ENCODE assay signal across 15 cellular contexts in the genomic region with DNA sequence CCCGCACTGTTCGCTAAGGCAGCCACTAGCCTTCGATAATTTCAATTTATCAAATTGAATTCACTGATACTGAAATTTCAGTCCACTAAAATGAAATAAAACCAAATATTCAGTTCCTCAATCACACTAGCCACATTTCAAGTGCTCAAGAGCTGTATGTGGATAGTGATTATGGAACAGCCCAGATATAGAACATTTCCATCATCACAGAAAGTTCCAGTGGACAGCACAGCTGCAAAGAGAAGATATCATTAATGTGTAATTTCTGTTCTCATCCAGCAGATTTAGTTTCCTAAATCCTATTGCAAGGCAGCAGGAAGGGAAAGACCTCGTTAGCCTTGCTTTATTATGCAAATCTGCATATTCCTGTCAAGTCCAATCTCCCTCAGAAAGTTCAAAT. TPM values are rescaled to one million over a fixed set of nuclear protein-coding genes. Genes with fewer than 3 reads are reported as not detected.
DNase-seq lines count a peak whose midpoint lies in the region; ATAC-seq and TF ChIP-seq lines count a peak whose summit lies in the region.
"Had no signal": no experiment of that assay in that cellular context is flagged by ENCODE, and none has a peak within 500 bp of the region (broad histone marks: within the 10 kb centered on the region; RNA-seq: fewer than 3 reads in every experiment).

No MANE protein-coding gene starts in this region.

- H3K9me3 ChIP-seq in lower lobe of right lung = no peaks in the 10 kb centered on the region
- H3K9me3 ChIP-seq: gastrocnemius medialis had no signal

- H3K27ac ChIP-seq in lower lobe of right lung = peak overlapping the region; percentile 10
- H3K27ac ChIP-seq: C4-2B, gastrocnemius medialis had no signal

- peaks cover 96% of the 10 kb centered on the region for H3K4me1 Mint-ChIP-seq in stimulated activated naive CD8-positive, alpha-beta T cell treated with anti-CD3 and anti-CD28 coated beads, Interleukin-15, Interleukin-2, amounts not matched to agents 100 ng/mL and 50 ng/mL, for 24 hours (ENCODE audit: low read depth)
- peaks cover 81% of the 10 kb centered on the region for H3K4me1 Mint-ChIP-seq in activated T-helper 1 cell treated with anti-CD3 and anti-CD28 coated beads, Interleukin-12 subunit alpha, Interleukin-12 subunit beta, Interleukin-2, Interleukin-4 antibody, amounts not matched to agents 30 ng/mL and 10 ng/mL and 1 ng/mL, durations not matched to agents 14 hours and 24 hours and 36 hours (ENCODE audit: low read depth)

- intact Hi-C loops in activated T-helper 1 cell treated with anti-CD3 and anti-CD28 coated beads, Interleukin-12 subunit alpha, Interleukin-12 subunit beta, Interleukin-2, Interleukin-4 antibody, amounts not matched to agents 30 ng/mL and 10 ng/mL and 1 ng/mL, durations not matched to agents 14 hours and 24 hours and 36 hours (cut with micrococcal nuclease) = loop anchor here (1.0 kb wide), 1 partner anchor 15 kb away; no protein-coding TSS in a partner anchor
- intact Hi-C loops in lower lobe of right lung (cut with DNase I) (no loop called here), posterior vena cava (cut with DNase I) (no loop called here)

- peaks cover 83% of the 10 kb centered on the region for H3K4me1 ChIP-seq in lower lobe of right lung

- no peak for ATAC-seq in stimulated activated naive CD8-positive, alpha-beta T cell treated with anti-CD3 and anti-CD28 coated beads, Interleukin-15, Interleukin-2, amounts not matched to agents 100 U/mL and 50 U/mL, for 24 hours
- no peak for ATAC-seq in lower lobe of right lung
- ATAC-seq: gastrocnemius medialis had no signal

- H3K27me3 Mint-ChIP-seq in stimulated activated naive CD8-positive, alpha-beta T cell treated with anti-CD3 and anti-CD28 coated beads, Interleukin-15, Interleukin-2, amounts not matched to agents 100 ng/mL and 50 ng/mL, for 24 hours = no peaks in the 10 kb centered on the region
- H3K27me3 Mint-ChIP-seq in activated T-helper 1 cell treated with anti-CD3 and anti-CD28 coated beads, Interleukin-12 subunit alpha, Interleukin-12 subunit beta, Interleukin-2, Interleukin-4 antibody, amounts not matched to agents 30 ng/mL and 10 ng/mL and 1 ng/mL, durations not matched to agents 14 hours and 24 hours and 36 hours (ENCODE audit: insufficient read depth) = no peaks in the 10 kb centered on the region

- no peaks in the 10 kb centered on the region for H3K9me3 Mint-ChIP-seq in stimulated activated naive CD8-positive, alpha-beta T cell treated with anti-CD3 and anti-CD28 coated beads, Interleukin-15, Interleukin-2, amounts not matched to agents 100 ng/mL and 50 ng/mL, for 24 hours
- H3K9me3 Mint-ChIP-seq in activated T-helper 1 cell treated with anti-CD3 and anti-CD28 coated beads, Interleukin-12 subunit alpha, Interleukin-12 subunit beta, Interleukin-2, Interleukin-4 antibody, amounts not matched to agents 30 ng/mL and 10 ng/mL and 1 ng/mL, durations not matched to agents 14 hours and 24 hours and 36 hours = no peaks in the 10 kb centered on the region

- no peaks in the 10 kb centered on the region for H3K27me3 ChIP-seq in lower lobe of right lung (ENCODE audit: low read depth)
- H3K27me3 ChIP-seq: dorsolateral prefrontal cortex, gastrocnemius medialis had no signal

- TF ChIP-seq CTCF in lower lobe of right lung (IDR thresholded peaks at IDR 0.05) = no peak

- H3K4me3 Mint-ChIP-seq in stimulated activated naive CD8-positive, alpha-beta T cell treated with anti-CD3 and anti-CD28 coated beads, Interleukin-15, Interleukin-2, amounts not matched to agents 100 ng/mL and 50 ng/mL, for 24 hours = peak overlapping the region; percentile 70
- peak overlapping the region; percentile 79 for H3K4me3 Mint-ChIP-seq in activated T-helper 1 cell treated with anti-CD3 and anti-CD28 coated beads, Interleukin-12 subunit alpha, Interleukin-12 subunit beta, Interleukin-2, Interleukin-4 antibody, amounts not matched to agents 30 ng/mL and 10 ng/mL and 1 ng/mL, durations not matched to agents 14 hours and 24 hours and 36 hours

- H3K27ac Mint-ChIP-seq in stimulated activated naive CD8-positive, alpha-beta T cell treated with anti-CD3 and anti-CD28 coated beads, Interleukin-15, Interleukin-2, amounts not matched to agents 100 ng/mL and 50 ng/mL, for 24 hours = peak overlapping the region; percentile 75
- H3K27ac Mint-ChIP-seq in activated T-helper 1 cell treated with anti-CD3 and anti-CD28 coated beads, Interleukin-12 subunit alpha, Interleukin-12 subunit beta, Interleukin-2, Interleukin-4 antibody, amounts not matched to agents 30 ng/mL and 10 ng/mL and 1 ng/mL, durations not matched to agents 14 hours and 24 hours and 36 hours = peak overlapping the region; percentile 85

- DNase-seq in stimulated activated naive CD8-positive, alpha-beta T cell treated with anti-CD3 and anti-CD28 coated beads, Interleukin-15, Interleukin-2, amounts not matched to agents 100 U/mL and 50 U/mL, for 24 hours = no peak
- no peak for DNase-seq in activated T-helper 1 cell treated with anti-CD3 and anti-CD28 coated beads, Interleukin-12 subunit alpha, Interleukin-12 subunit beta, Interleukin-2, Interleukin-4 antibody, amounts not matched to agents 30 ng/mL and 10 ng/mL and 1 ng/mL, durations not matched to agents 14 hours and 24 hours and 36 hours (ENCODE audit: low spot score)
- DNase-seq in lower lobe of right lung (no peak), GM03348 (ENCODE audit: low spot score) (no peak), T-helper 9 cell (no peak), posterior vena cava (ENCODE audit: low spot score) (no peak)
- DNase-seq in stimulated activated CD4-positive, alpha-beta T cell treated with anti-CD3 and anti-CD28 coated beads, Interleukin-2, amount 100 ng/mL, for 24 hours = no peak
- DNase-seq: dorsolateral prefrontal cortex; gastrocnemius medialis; GDM1; left cardiac atrium; NCI-H226; stimulated activated CD4-positive, alpha-beta T cell treated with anti-CD3 and anti-CD28 coated beads, Interleukin-12 subunit alpha, Interleukin-12 subunit beta, amount 100 ng/mL, for 4 hours had no signal

- H3K36me3 ChIP-seq in lower lobe of right lung = peaks cover 4% of the 10 kb centered on the region
- H3K36me3 ChIP-seq: gastrocnemius medialis had no signal

- H3K4me3 ChIP-seq in lower lobe of right lung = no peak overlapping the region
- H3K4me3 ChIP-seq: dorsolateral prefrontal cortex, gastrocnemius medialis had no signal

- H3K36me3 Mint-ChIP-seq in stimulated activated naive CD8-positive, alpha-beta T cell treated with anti-CD3 and anti-CD28 coated beads, Interleukin-15, Interleukin-2, amounts not matched to agents 100 ng/mL and 50 ng/mL, for 24 hours (ENCODE audit: low read depth) = peaks cover 45% of the 10 kb centered on the region
- peaks cover 30% of the 10 kb centered on the region for H3K36me3 Mint-ChIP-seq in activated T-helper 1 cell treated with anti-CD3 and anti-CD28 coated beads, Interleukin-12 subunit alpha, Interleukin-12 subunit beta, Interleukin-2, Interleukin-4 antibody, amounts not matched to agents 30 ng/mL and 10 ng/mL and 1 ng/mL, durations not matched to agents 14 hours and 24 hours and 36 hours (ENCODE audit: low read depth)

RNA-seq across cellular contexts. Expression of a gene that starts 22.6 kb away (rescaled TPM):
- 317 and 323 TPM in 2 replicates for total RNA-seq in activated T-helper 1 cell treated with anti-CD3 and anti-CD28 coated beads, Interleukin-12 subunit alpha, Interleukin-12 subunit beta, Interleukin-2, Interleukin-4 antibody, amounts not matched to agents 30 ng/mL and 10 ng/mL and 1 ng/mL, durations not matched to agents 14 hours and 24 hours and 36 hours
- total RNA-seq in lower lobe of right lung (236 TPM), posterior vena cava (100 to 1,000 TPM; 255 to 277 TPM)
